ENCODE assay signal across 1 cellular context in genomic region chr22:36454916-36455570, GRCh38.
TF ChIP-seq lines count a peak whose summit lies in the region.

No MANE protein-coding gene starts in this region.

TF ChIP-seq in K562, 482 proteins besides CTCF, POLR2A, EP300 and RAD21 (continued from another document and continues in another):
- TF ChIP-seq E2F6 (IDR thresholded peaks at IDR 0.05; ENCODE audit: borderline replicate concordance in 1 of 2, extremely low read depth in 1 of 2, insufficient read depth in 1 of 2, insufficient read length in 1 of 2, low read depth in 1 of 2, low read length in 1 of 2, poor library complexity in 1 of 2, severe bottlenecking in 1 of 2), result peak; percentile 47 to 76
- peak; percentile 32; the same call in 1 of the 2 replicates for TF ChIP-seq DMBX1 (CRISPR knock-in tag; IDR thresholded peaks at IDR 0.05; ENCODE audit: borderline replicate concordance)
- TF ChIP-seq TEAD1 (CRISPR knock-in tag; IDR thresholded peaks at IDR 0.05), result peak in 1 of 2 experiments; percentile 74; a peak in 1 of 4 replicates
- no peak for TF ChIP-seq LEF1 (IDR thresholded peaks at IDR 0.05)
- TF ChIP-seq ZNF23 (CRISPR knock-in tag; IDR thresholded peaks at IDR 0.05), result no peak
- TF ChIP-seq MCM2 (IDR thresholded peaks at IDR 0.05; ENCODE audit: low read depth), result no peak
- peak; percentile 87 for TF ChIP-seq ATF7 (IDR thresholded peaks at IDR 0.05)
- TF ChIP-seq TCF15 (CRISPR knock-in tag; IDR thresholded peaks at IDR 0.05), result no peak
- TF ChIP-seq HCFC1 (IDR thresholded peaks at IDR 0.05; ENCODE audit: low read depth, low read length), result peak; percentile 56; the same call in 1 of the 2 replicates
- peak; percentile 84; the same call in 1 of the 2 replicates for TF ChIP-seq KLF1 (tag; IDR thresholded peaks at IDR 0.05)
- no peak for TF ChIP-seq DEAF1 (CRISPR knock-in tag; IDR thresholded peaks at IDR 0.05)
- no peak for TF ChIP-seq FOXM1 (IDR thresholded peaks at IDR 0.05; ENCODE audit: low read depth)
- TF ChIP-seq FOXM1 (CRISPR knock-in tag; IDR thresholded peaks at IDR 0.05; ENCODE audit: low read depth), result no peak
- no peak for TF ChIP-seq POLR2AphosphoS2 (IDR thresholded peaks at IDR 0.05; ENCODE audit: low read length)
- no peak for TF ChIP-seq ZNF24 (IDR thresholded peaks at IDR 0.05)
- no peak; the same call in 1 of the 2 replicates for TF ChIP-seq THAP12 (CRISPR knock-in tag; IDR thresholded peaks at IDR 0.05)
- no peak for TF ChIP-seq EZH2 (IDR thresholded peaks at IDR 0.05; ENCODE audit: borderline replicate concordance, low read depth, low read length)
- peak; percentile 78; the same call in 1 of the 2 replicates for TF ChIP-seq KAT7 (CRISPR knock-in tag; IDR thresholded peaks at IDR 0.05; ENCODE audit: borderline replicate concordance)
- peak; percentile 98 for TF ChIP-seq TFAP4 (CRISPR knock-in tag; IDR thresholded peaks at IDR 0.05; ENCODE audit: borderline replicate concordance)
- TF ChIP-seq SMC3 (conservative IDR thresholded peaks at IDR 0.05; ENCODE audit: insufficient read depth, low read depth, low read length), result no peak
- peak; percentile 56; the same call in 1 of the 2 replicates for TF ChIP-seq KLF13 (tag; IDR thresholded peaks at IDR 0.05; ENCODE audit: borderline replicate concordance, low read depth)
- no peak for TF ChIP-seq ATF1 (CRISPR knock-in tag; IDR thresholded peaks at IDR 0.05)
- TF ChIP-seq ATF1 (tag; IDR thresholded peaks at IDR 0.05), result peak; percentile 69
- peak; percentile 94 for TF ChIP-seq FOXP1 (CRISPR knock-in tag; IDR thresholded peaks at IDR 0.05)
- peak; percentile 30; the same call in 1 of the 2 replicates for TF ChIP-seq BHLHE40 (IDR thresholded peaks at IDR 0.05; ENCODE audit: low read length)
- TF ChIP-seq NKRF (IDR thresholded peaks at IDR 0.05; ENCODE audit: borderline replicate concordance), result no peak
- TF ChIP-seq ZBTB33 (CRISPR knock-in tag; IDR thresholded peaks at IDR 0.05), result peak; percentile 44; the same call in 1 of the 2 replicates
- no peak for TF ChIP-seq SIRT6 (IDR thresholded peaks at IDR 0.05; ENCODE audit: low read depth, low read length)
- TF ChIP-seq POLR2B (IDR thresholded peaks at IDR 0.05; ENCODE audit: low read depth, partially characterized antibody), result peak; percentile 63
- TF ChIP-seq ZFX (CRISPR knock-in tag; IDR thresholded peaks at IDR 0.05), result peak; percentile 85
- peak; percentile 92 for TF ChIP-seq POLR2G (IDR thresholded peaks at IDR 0.05; ENCODE audit: low read depth, low read length)
- TF ChIP-seq PRDM10 (IDR thresholded peaks at IDR 0.05; ENCODE audit: partially characterized antibody), result peak; percentile 36
- TF ChIP-seq MAFK (IDR thresholded peaks at IDR 0.05; ENCODE audit: low read length), result no peak
- peak; percentile 48; the same call in 1 of the 2 replicates for TF ChIP-seq FOXP4 (CRISPR knock-in tag; IDR thresholded peaks at IDR 0.05; ENCODE audit: borderline replicate concordance)
- TF ChIP-seq YY1 (IDR thresholded peaks at IDR 0.05; ENCODE audit: borderline replicate concordance in 1 of 3, control insufficient read depth in 1 of 3, extremely low read depth in 1 of 3, insufficient read depth in 3 of 3, insufficient read length in 1 of 3, insufficient replicate concordance in 2 of 3, low read depth in 1 of 3, low read length in 2 of 3), result peak in 1 of 3 experiments; percentile 43
- no peak for TF ChIP-seq RFX7 (CRISPR knock-in tag; IDR thresholded peaks at IDR 0.05)
- TF ChIP-seq MYBL2 (IDR thresholded peaks at IDR 0.05; ENCODE audit: low read depth), result no peak
- TF ChIP-seq MYBL2 (CRISPR knock-in tag; IDR thresholded peaks at IDR 0.05; ENCODE audit: borderline replicate concordance), result no peak
- peak; percentile 56 for TF ChIP-seq GMEB1 (CRISPR knock-in tag; IDR thresholded peaks at IDR 0.05)
- TF ChIP-seq NFE2L1 (tag; IDR thresholded peaks at IDR 0.05; ENCODE audit: borderline replicate concordance, low read depth), result no peak
- no peak for TF ChIP-seq SAFB2 (IDR thresholded peaks at IDR 0.05; ENCODE audit: borderline replicate concordance, low read depth, low read length, severe bottlenecking)
- TF ChIP-seq CTBP1 (IDR thresholded peaks at IDR 0.05; ENCODE audit: borderline replicate concordance), result peak; percentile 99
- TF ChIP-seq CBFA2T3 (IDR thresholded peaks at IDR 0.05), result 0 out of 2 replicates have a peak, but pooled peaks have one; percentile 18
- no peak for TF ChIP-seq ZNF212 (CRISPR knock-in tag; IDR thresholded peaks at IDR 0.05)
- TF ChIP-seq ZNF316 (IDR thresholded peaks at IDR 0.05), result no peak
